Comparison of ENCODE assay signal across 14 cellular contexts in the genomic region with DNA sequence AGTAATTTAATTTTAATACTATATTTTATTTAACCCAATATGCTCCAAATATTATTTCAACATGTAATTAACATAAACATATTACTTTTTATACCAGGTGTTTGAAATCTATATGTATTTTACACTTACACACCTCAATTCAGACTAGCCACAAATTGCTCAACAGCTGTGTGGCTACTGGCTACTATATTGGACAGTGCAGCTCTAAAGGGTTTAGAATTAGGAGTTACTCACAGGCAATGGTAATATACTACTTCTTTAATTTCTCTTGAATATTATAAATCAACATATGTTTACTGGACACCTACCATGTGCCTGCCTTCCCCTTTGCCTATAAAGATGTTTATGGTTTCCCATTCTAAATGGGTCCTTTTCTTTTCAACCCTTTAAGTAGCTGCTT. TPM values are rescaled to one million over a fixed set of nuclear protein-coding genes. Genes with fewer than 3 reads are reported as not detected.
A peak's percentile ranks its signal among the peaks of the same experiment; 100 is the strongest.
DNase-seq lines count a peak whose midpoint lies in the region; ATAC-seq and TF ChIP-seq lines count a peak whose summit lies in the region.
"Had no signal": no experiment of that assay in that cellular context is flagged by ENCODE, and none has a peak within 500 bp of the region (broad histone marks: within the 10 kb centered on the region; RNA-seq: fewer than 3 reads in every experiment).

No MANE protein-coding gene starts in this region.

- peaks cover 89% of the 10 kb centered on the region for H3K79me2 ChIP-seq in OCI-LY7 (ENCODE audit: insufficient read depth, low read depth, low read length)

- peak overlapping the region; percentile 86 for H3K4me2 ChIP-seq in OCI-LY7 (ENCODE audit: low read length)

- H3K27ac Mint-ChIP-seq in activated naive CD4-positive, alpha-beta T cell treated with anti-CD3 and anti-CD28 coated beads for 36 hours = no peak overlapping the region
- no peak overlapping the region for H3K27ac Mint-ChIP-seq in endothelial cell (ENCODE audit: unreplicated experiment)
- H3K27ac Mint-ChIP-seq in stimulated activated effector memory CD8-positive, alpha-beta T cell treated with anti-CD3 and anti-CD28 coated beads, Interleukin-12 subunit alpha, Interleukin-12 subunit beta, amount 100 ng/mL, for 72 hours = no peak overlapping the region
- H3K27ac Mint-ChIP-seq: dendritic cell treated with granulocyte-macrophage colony-stimulating factor and Interleukin-4, amounts not matched to agents 40 ng/mL and 50 ng/mL, for 4 days had no signal

- peaks cover 56% of the 10 kb centered on the region for H3K36me3 ChIP-seq in OCI-LY7 (ENCODE audit: insufficient read depth, low read length)

- H3K9me3 Mint-ChIP-seq in activated naive CD4-positive, alpha-beta T cell treated with anti-CD3 and anti-CD28 coated beads for 36 hours = no peaks in the 10 kb centered on the region
- H3K9me3 Mint-ChIP-seq in endothelial cell (ENCODE audit: unreplicated experiment) = no peaks in the 10 kb centered on the region
- no peaks in the 10 kb centered on the region for H3K9me3 Mint-ChIP-seq in stimulated activated effector memory CD8-positive, alpha-beta T cell treated with anti-CD3 and anti-CD28 coated beads, Interleukin-12 subunit alpha, Interleukin-12 subunit beta, amount 100 ng/mL, for 72 hours
- H3K9me3 Mint-ChIP-seq: dendritic cell treated with granulocyte-macrophage colony-stimulating factor and Interleukin-4, amounts not matched to agents 40 ng/mL and 50 ng/mL, for 4 days had no signal

- POLR2A ChIA-PET in OCI-LY7 (lab: Charles Lee) = interaction anchor here (0.5 to 4.8 kb wide), 7 partner anchors 10 to 45 kb away, joined by 3 to 40 read pairs (median 5); a partner anchor contains a TSS

- TF ChIP-seq CTCF in OCI-LY7 (conservative IDR thresholded peaks at IDR 0.05; ENCODE audit: low read length) (no peak), endothelial cell (IDR thresholded peaks at IDR 0.05; ENCODE audit: unreplicated experiment) (no peak)

- H3K36me3 Mint-ChIP-seq in activated naive CD4-positive, alpha-beta T cell treated with anti-CD3 and anti-CD28 coated beads for 36 hours (ENCODE audit: low read depth) = peaks cover 31% of the 10 kb centered on the region
- peaks cover 17% of the 10 kb centered on the region for H3K36me3 Mint-ChIP-seq in endothelial cell (ENCODE audit: low read depth, unreplicated experiment)
- peaks cover 66% of the 10 kb centered on the region for H3K36me3 Mint-ChIP-seq in stimulated activated effector memory CD8-positive, alpha-beta T cell treated with anti-CD3 and anti-CD28 coated beads, Interleukin-12 subunit alpha, Interleukin-12 subunit beta, amount 100 ng/mL, for 72 hours

- peaks cover 55% of the 10 kb centered on the region for H3K4me1 Mint-ChIP-seq in activated naive CD4-positive, alpha-beta T cell treated with anti-CD3 and anti-CD28 coated beads for 36 hours (ENCODE audit: low read depth)
- peaks cover 34% of the 10 kb centered on the region for H3K4me1 Mint-ChIP-seq in endothelial cell (ENCODE audit: unreplicated experiment)
- peaks cover 50% of the 10 kb centered on the region for H3K4me1 Mint-ChIP-seq in stimulated activated effector memory CD8-positive, alpha-beta T cell treated with anti-CD3 and anti-CD28 coated beads, Interleukin-12 subunit alpha, Interleukin-12 subunit beta, amount 100 ng/mL, for 72 hours

- H3K4me3 Mint-ChIP-seq in activated naive CD4-positive, alpha-beta T cell treated with anti-CD3 and anti-CD28 coated beads for 36 hours = peak overlapping the region; percentile 50
- peak overlapping the region; percentile 82 for H3K4me3 Mint-ChIP-seq in endothelial cell (ENCODE audit: unreplicated experiment)
- peak overlapping the region; percentile 94 for H3K4me3 Mint-ChIP-seq in stimulated activated effector memory CD8-positive, alpha-beta T cell treated with anti-CD3 and anti-CD28 coated beads, Interleukin-12 subunit alpha, Interleukin-12 subunit beta, amount 100 ng/mL, for 72 hours
- H3K4me3 Mint-ChIP-seq: dendritic cell treated with granulocyte-macrophage colony-stimulating factor and Interleukin-4, amounts not matched to agents 40 ng/mL and 50 ng/mL, for 4 days had no signal

- H3K4me3 ChIP-seq in OCI-LY7 (ENCODE audit: low read depth, low read length, poor library complexity, severe bottlenecking) = peak overlapping the region; percentile 2
- H3K4me3 ChIP-seq: upper lobe of right lung had no signal

- CTCF ChIA-PET in activated naive CD4-positive, alpha-beta T cell treated with anti-CD3 and anti-CD28 coated beads for 36 hours (lab: Charles Lee) = interaction anchor here (1.0 to 1.6 kb wide), 2 partner anchors 17 to 25 kb away, joined by 4 read pairs; a partner anchor contains a TSS
- CTCF ChIA-PET in OCI-LY7 (lab: Charles Lee; ENCODE audit: unreplicated experiment) = interaction anchor here (1.0 kb wide), 1 partner anchor 21 kb away, joined by 3 read pairs; no protein-coding TSS in a partner anchor

- BruUV-seq in OCI-LY7 (replicated peaks; lab: Mats Ljungman, UMichigan) = no TSS peak

- H2AFZ ChIP-seq in OCI-LY7 (ENCODE audit: low read length) = no peak overlapping the region

- H3K9me2 ChIP-seq in OCI-LY7 (ENCODE audit: insufficient read depth, low read length) = no peaks in the 10 kb centered on the region

- H3K27ac ChIP-seq in OCI-LY7 (ENCODE audit: low read depth, low read length, poor library complexity, severe bottlenecking) = no peak overlapping the region
- H3K27ac ChIP-seq: upper lobe of right lung had no signal

- intact Hi-C loops in activated naive CD4-positive, alpha-beta T cell treated with anti-CD3 and anti-CD28 coated beads for 36 hours (cut with micrococcal nuclease) = loop anchor here (5.0 kb wide), 8 partner anchors 698 to 1608 kb away; a partner anchor contains a TSS
- intact Hi-C loops in OCI-LY7 (cut with micrococcal nuclease; ENCODE audit: unreplicated experiment) = loop anchor here (5.0 kb wide), 2 partner anchors 318 to 698 kb away; no protein-coding TSS in a partner anchor

- H3K9me3 ChIP-seq in OCI-LY7 (ENCODE audit: low read length) = no peaks in the 10 kb centered on the region; the same call in 1 of the 2 replicates
- H3K9me3 ChIP-seq: heart left ventricle, upper lobe of right lung had no signal

- no peak for DNase-seq in activated naive CD4-positive, alpha-beta T cell treated with anti-CD3 and anti-CD28 coated beads for 36 hours
- no peak for DNase-seq in activated naive CD4-positive, alpha-beta T cell treated with Interleukin-2 at 50 U/mL for 16 hours
- DNase-seq in OCI-LY7 (ENCODE audit: low spot score) (no peak), endothelial cell (ENCODE audit: low spot score) (no peak), NCI-H2081 treated with DMSO at 0.1 percent for 48 hours (lab: John Stamatoyannopoulos, UW) (no peak)
- no peak for DNase-seq in stimulated activated effector memory CD8-positive, alpha-beta T cell treated with anti-CD3 and anti-CD28 coated beads, Interleukin-12 subunit alpha, Interleukin-12 subunit beta, amount 100 ng/mL, for 72 hours (ENCODE audit: low spot score in 2 of 2)
- no peak for DNase-seq in activated CD8-positive, alpha-beta memory T cell treated with anti-CD3 and anti-CD28 coated beads, Interleukin-2, amount 50 U/mL, for 48 hours
- DNase-seq: activated naive CD4-positive, alpha-beta T cell treated with anti-CD3 and anti-CD28 coated beads, Interleukin-2, amount 50 U/mL, for 16 hours; heart left ventricle; NCI-H2227 treated with DMSO at 0.1 percent for 48 hours; upper lobe of right lung had no signal

- no peaks in the 10 kb centered on the region for H3K27me3 Mint-ChIP-seq in activated naive CD4-positive, alpha-beta T cell treated with anti-CD3 and anti-CD28 coated beads for 36 hours (ENCODE audit: low read depth)
- H3K27me3 Mint-ChIP-seq in endothelial cell (ENCODE audit: unreplicated experiment) = peaks cover 11% of the 10 kb centered on the region
- H3K27me3 Mint-ChIP-seq: dendritic cell treated with granulocyte-macrophage colony-stimulating factor and Interleukin-4, amounts not matched to agents 40 ng/mL and 50 ng/mL, for 4 days had no signal

- peaks cover 22% of the 10 kb centered on the region for H3K4me1 ChIP-seq in OCI-LY7 (ENCODE audit: insufficient read depth, low read length, poor library complexity, severe bottlenecking)

- no peak for ATAC-seq in stimulated activated effector memory CD8-positive, alpha-beta T cell treated with anti-CD3 and anti-CD28 coated beads, Interleukin-12 subunit alpha, Interleukin-12 subunit beta, amount 100 ng/mL, for 72 hours
- no peak for ATAC-seq in HG03095 (IDR thresholded peaks at IDR 0.05; ENCODE audit: unreplicated experiment)
- ATAC-seq: heart left ventricle, Panc1, upper lobe of right lung had no signal

- H4K20me1 ChIP-seq in OCI-LY7 (ENCODE audit: insufficient read depth, low read length) = peaks cover 13% of the 10 kb centered on the region; the same call in 1 of the 2 replicates

RNA-seq across cellular contexts. Expression of a gene that starts 2.3 kb away (rescaled TPM):
- 10 to 100 TPM; 11.6 to 12.0 TPM for total RNA-seq in activated naive CD4-positive, alpha-beta T cell treated with anti-CD3 and anti-CD28 coated beads for 36 hours
- 10.4 and 11.0 TPM in 2 replicates for total RNA-seq in OCI-LY7 (2014; rRNA removed; shearing (Covaris generic))
- total RNA-seq in OCI-LY7 (2022) (14.0 and 19.2 TPM in 2 replicates), endothelial cell (ENCODE audit: unreplicated experiment) (42.2 TPM)

RNA-seq across cellular contexts. Expression of a gene that starts 17.4 kb away (rescaled TPM):
- 10 to 100 TPM; 61.4 to 62.3 TPM for total RNA-seq in activated naive CD4-positive, alpha-beta T cell treated with anti-CD3 and anti-CD28 coated beads for 36 hours
- 47.8 and 53.2 TPM in 2 replicates for total RNA-seq in OCI-LY7 (2014; rRNA removed; shearing (Covaris generic))
- total RNA-seq in OCI-LY7 (2022) (68.0 and 73.8 TPM in 2 replicates), endothelial cell (ENCODE audit: unreplicated experiment) (9.4 TPM)
